Comparison of ENCODE assay signal across 22 cellular contexts in genomic region chr17:40477796-40478195, GRCh38. TPM values are rescaled to one million over a fixed set of nuclear protein-coding genes. Genes with fewer than 3 reads are reported as not detected.
"Had no signal": no experiment of that assay in that cellular context is flagged by ENCODE, and none has a peak within 500 bp of the region (broad histone marks: within the 10 kb centered on the region; RNA-seq: fewer than 3 reads in every experiment).

No MANE protein-coding gene starts in this region.

- H3K4me1 ChIP-seq: adrenal gland had no signal

- H3K4me3 Mint-ChIP-seq: activated naive CD4-positive, alpha-beta T cell treated with anti-CD3 and anti-CD28 coated beads for 36 hours; natural killer cell treated with Interleukin-12 subunit alpha and Interleukin-12 subunit beta and Interleukin-15 and Interleukin-18, amount 100 ng/mL, for 72 hours had no signal

- H3K27ac ChIP-seq: adrenal gland, dorsolateral prefrontal cortex, esophagus squamous epithelium, right atrium auricular region, tibial artery had no signal

- H3K36me3 ChIP-seq: adrenal gland, right atrium auricular region, tibial artery had no signal

- H3K27ac Mint-ChIP-seq: natural killer cell treated with Interleukin-12 subunit alpha and Interleukin-12 subunit beta and Interleukin-15 and Interleukin-18, amount 100 ng/mL, for 72 hours had no signal

- H3K9me3 Mint-ChIP-seq: activated naive CD4-positive, alpha-beta T cell treated with anti-CD3 and anti-CD28 coated beads for 36 hours; natural killer cell treated with Interleukin-12 subunit alpha and Interleukin-12 subunit beta and Interleukin-15 and Interleukin-18, amount 100 ng/mL, for 72 hours had no signal

- H3K4me3 ChIP-seq: adrenal gland, dorsolateral prefrontal cortex, esophagus squamous epithelium, right atrium auricular region, skin epidermis, tibial artery had no signal

- ATAC-seq: left ventricle myocardium superior; natural killer cell treated with Interleukin-12 subunit alpha and Interleukin-12 subunit beta and Interleukin-15 and Interleukin-18, amount 100 ng/mL, for 72 hours; SK-N-SH treated with all-trans-retinoic acid at 6 μM for 48 hours had no signal

- H3K9me3 ChIP-seq: adrenal gland, esophagus squamous epithelium, right atrium auricular region, tibial artery had no signal

- H3K27me3 ChIP-seq: adrenal gland, dorsolateral prefrontal cortex, esophagus squamous epithelium, right atrium auricular region, tibial artery had no signal

- H3K36me3 Mint-ChIP-seq: natural killer cell treated with Interleukin-12 subunit alpha and Interleukin-12 subunit beta and Interleukin-15 and Interleukin-18, amount 100 ng/mL, for 72 hours had no signal

- DNase-seq: activated CD8-positive, alpha-beta memory T cell treated with anti-CD3 and anti-CD28 coated beads, Interleukin-2, amount 50 U/mL, for 48 hours; activated naive CD4-positive, alpha-beta T cell treated with anti-CD3 and anti-CD28 coated beads for 36 hours; adrenal gland; dorsolateral prefrontal cortex; esophagus squamous epithelium; glutamatergic neuron; hypothalamus; left ventricle myocardium superior; mesenchymal stem cell; nucleus accumbens; stimulated activated CD4-positive, alpha-beta T cell treated with anti-CD3 and anti-CD28 coated beads, Interleukin-15, amount 100 ng/mL, for 24 hours; stimulated activated CD4-positive, alpha-beta T cell treated with anti-CD3 and anti-CD28 coated beads, Interleukin-4, amount 100 ng/mL, for 24 hours; stimulated activated naive CD4-positive, alpha-beta T cell; tibial artery had no signal

RNA-seq across cellular contexts. Expression of gene TNS4, which starts 23.6 kb away (rescaled TPM):
- total RNA-seq: cardiac septum, dorsolateral prefrontal cortex, fibroblast of villous mesenchyme, kidney epithelial cell, left ventricle myocardium superior, right atrium auricular region, subcutaneous adipose tissue had no signal
